25 cellular contexts compared by ENCODE assay signal in genomic region chr2:8285898-8286297, GRCh38.
"Had no signal": no experiment of that assay in that cellular context is flagged by ENCODE, and none has a peak within 500 bp of the region (broad histone marks: within the 10 kb centered on the region; RNA-seq: fewer than 3 reads in every experiment).

No MANE protein-coding gene starts in this region.

- H3K4me3 ChIP-seq: body of pancreas, cardiac muscle cell, coronary artery, esophagus squamous epithelium, gastroesophageal sphincter had no signal

- H3K36me3 ChIP-seq: cardiac muscle cell, esophagus squamous epithelium, gastroesophageal sphincter had no signal

- H3K27ac ChIP-seq: body of pancreas, cardiac muscle cell, coronary artery, epithelial cell of prostate, esophagus squamous epithelium, gastroesophageal sphincter had no signal

- ATAC-seq: activated T-cell treated with anti-CD3 and anti-CD28 coated beads, Interleukin-2, amount 50 U/mL, for 72 hours; body of pancreas; gastroesophageal sphincter; T-helper 17 cell had no signal

- H3K27me3 ChIP-seq: body of pancreas, cardiac muscle cell, esophagus squamous epithelium, gastroesophageal sphincter had no signal

- H3K9me3 ChIP-seq: body of pancreas, esophagus squamous epithelium, gastroesophageal sphincter had no signal

- H3K4me1 ChIP-seq: body of pancreas, esophagus squamous epithelium, gastroesophageal sphincter had no signal

- DNase-seq: activated CD4-positive, alpha-beta memory T cell treated with anti-CD3 and anti-CD28 coated beads, Interleukin-2, amount 10 ng/mL, durations not matched to agents 7 days and 5 days; activated CD4-positive, alpha-beta T cell treated with anti-CD3 and anti-CD28 coated beads for 1 hour; activated CD4-positive, alpha-beta T cell treated with anti-CD3 and anti-CD28 coated beads for 4 hours; activated CD4-positive, alpha-beta T cell treated with anti-CD3 and anti-CD28 coated beads, Interleukin-2, amount 10 ng/mL, durations not matched to agents 7 days and 5 days; activated CD4-positive, alpha-beta T cell treated with anti-CD3 and anti-CD28 coated beads, Interleukin-2, amount 50 U/mL, for 4 hours; activated CD8-positive, alpha-beta memory T cell treated with anti-CD3 and anti-CD28 coated beads, Interleukin-2, amount 50 U/mL, for 48 hours; activated gamma-delta T cell treated with Interleukin-2 at 50 U/mL for 16 hours; activated naive CD4-positive, alpha-beta T cell treated with anti-CD3 and anti-CD28 coated beads, Interleukin-2, amount 50 U/mL, for 16 hours; activated naive CD4-positive, alpha-beta T cell treated with Interleukin-2 at 50 U/mL for 16 hours; activated T-cell treated with anti-CD3 and anti-CD28 coated beads for 4 hours; activated T-cell treated with anti-CD3 and anti-CD28 coated beads, Interleukin-2, amount 50 U/mL, for 24 hours; activated T-cell treated with anti-CD3 and anti-CD28 coated beads, Interleukin-2, amount 50 U/mL, for 72 hours; amygdala; aorta; body of pancreas; dermis blood vessel endothelial cell; effector CD8-positive, alpha-beta T cell; esophagus squamous epithelium; foreskin melanocyte; T-helper 1 cell; T-helper 17 cell had no signal
